28 cellular contexts compared by ENCODE assay signal in genomic region chr10:51124852-51125251, GRCh38. TPM values are rescaled to one million over a fixed set of nuclear protein-coding genes. Genes with fewer than 3 reads are reported as not detected.
"Had no signal": no experiment of that assay in that cellular context is flagged by ENCODE, and none has a peak within 500 bp of the region (broad histone marks: within the 10 kb centered on the region; RNA-seq: fewer than 3 reads in every experiment).

No MANE protein-coding gene starts in this region.

- H3K27ac ChIP-seq: breast epithelium, epithelial cell of prostate, left lung, lower lobe of right lung, parathyroid adenoma, psoas muscle, stomach, thyroid gland, upper lobe of left lung, vagina, WERI-Rb-1 had no signal

- H3K27ac Mint-ChIP-seq: activated CD4-positive, alpha-beta memory T cell treated with anti-CD3 and anti-CD28 coated beads, Interleukin-2, amount 10 ng/mL, durations not matched to agents 7 days and 5 days; activated CD4-positive, alpha-beta T cell treated with anti-CD3 and anti-CD28 coated beads, Interleukin-2, amount 10 ng/mL, durations not matched to agents 7 days and 5 days; activated naive CD4-positive, alpha-beta T cell treated with anti-CD3 and anti-CD28 coated beads, Interleukin-2, amount 50 U/mL, for 24 hours; activated T-cell treated with anti-CD3 and anti-CD28 coated beads, Interleukin-2, amount 50 U/mL, for 24 hours; activated T-helper 17 cell treated with anti-CD3 and anti-CD28 coated beads, Interleukin-2, amount 50 U/mL, for 72 hours; naive thymus-derived CD8-positive, alpha-beta T cell; stimulated activated naive B cell treated with anti-CD40 and anti-IgM and Interleukin-4, amounts not matched to agents 10 μg/mL and 1 μg/mL and 100 μg/mL, for 72 hours had no signal

- H3K9ac ChIP-seq: parathyroid adenoma had no signal

- DNase-seq: activated CD4-positive, alpha-beta memory T cell treated with anti-CD3 and anti-CD28 coated beads, Interleukin-2, amount 10 ng/mL, durations not matched to agents 7 days and 5 days; activated CD4-positive, alpha-beta T cell treated with anti-CD3 and anti-CD28 coated beads, Interleukin-2, amount 10 ng/mL, durations not matched to agents 7 days and 5 days; activated CD8-positive, alpha-beta memory T cell treated with anti-CD3 and anti-CD28 coated beads, Interleukin-2, amount 50 U/mL, for 48 hours; activated gamma-delta T cell treated with Interleukin-2 at 50 U/mL for 16 hours; activated T-cell treated with anti-CD3 and anti-CD28 coated beads, Interleukin-2, amount 50 U/mL, for 24 hours; central memory CD4-positive, alpha-beta T cell; kidney glomerular epithelial cell; left lung; lower lobe of right lung; mesenchymal stem cell; occipital lobe; psoas muscle; stimulated activated CD4-positive, alpha-beta T cell treated with anti-CD3 and anti-CD28 coated beads, Interleukin-15, amount 100 ng/mL, for 24 hours; stimulated activated CD4-positive, alpha-beta T cell treated with anti-CD3 and anti-CD28 coated beads, Interleukin-2, amount 100 ng/mL, for 24 hours; stimulated activated naive B cell treated with anti-CD40 and anti-IgM and Interleukin-4, amounts not matched to agents 10 μg/mL and 1 μg/mL and 100 μg/mL, for 72 hours; stomach; T1000; thyroid gland; upper lobe of left lung; WERI-Rb-1 had no signal

- H2AFZ ChIP-seq: parathyroid adenoma had no signal

- H3K36me3 Mint-ChIP-seq: activated naive CD4-positive, alpha-beta T cell treated with anti-CD3 and anti-CD28 coated beads, Interleukin-2, amount 50 U/mL, for 24 hours; naive thymus-derived CD8-positive, alpha-beta T cell; stimulated activated naive B cell treated with anti-CD40 and anti-IgM and Interleukin-4, amounts not matched to agents 10 μg/mL and 1 μg/mL and 100 μg/mL, for 72 hours had no signal

- H3K9me3 Mint-ChIP-seq: activated CD4-positive, alpha-beta memory T cell treated with anti-CD3 and anti-CD28 coated beads, Interleukin-2, amount 10 ng/mL, durations not matched to agents 7 days and 5 days; activated CD4-positive, alpha-beta T cell treated with anti-CD3 and anti-CD28 coated beads, Interleukin-2, amount 10 ng/mL, durations not matched to agents 7 days and 5 days; activated naive CD4-positive, alpha-beta T cell treated with anti-CD3 and anti-CD28 coated beads, Interleukin-2, amount 50 U/mL, for 24 hours; activated T-cell treated with anti-CD3 and anti-CD28 coated beads, Interleukin-2, amount 50 U/mL, for 24 hours; activated T-helper 17 cell treated with anti-CD3 and anti-CD28 coated beads, Interleukin-2, amount 50 U/mL, for 72 hours had no signal

- H3K36me3 ChIP-seq: breast epithelium, left lung, lower lobe of right lung, stomach, thyroid gland, upper lobe of left lung, vagina, WERI-Rb-1 had no signal

- H3K27me3 Mint-ChIP-seq: activated CD4-positive, alpha-beta memory T cell treated with anti-CD3 and anti-CD28 coated beads, Interleukin-2, amount 10 ng/mL, durations not matched to agents 7 days and 5 days; activated CD4-positive, alpha-beta T cell treated with anti-CD3 and anti-CD28 coated beads, Interleukin-2, amount 10 ng/mL, durations not matched to agents 7 days and 5 days; activated naive CD4-positive, alpha-beta T cell treated with anti-CD3 and anti-CD28 coated beads, Interleukin-2, amount 50 U/mL, for 24 hours; activated T-cell treated with anti-CD3 and anti-CD28 coated beads, Interleukin-2, amount 50 U/mL, for 24 hours; activated T-helper 17 cell treated with anti-CD3 and anti-CD28 coated beads, Interleukin-2, amount 50 U/mL, for 72 hours; stimulated activated naive B cell treated with anti-CD40 and anti-IgM and Interleukin-4, amounts not matched to agents 10 μg/mL and 1 μg/mL and 100 μg/mL, for 72 hours had no signal

- H3K4me1 ChIP-seq: breast epithelium, left lung, lower lobe of right lung, parathyroid adenoma, psoas muscle, upper lobe of left lung, vagina had no signal

- H3K9me3 ChIP-seq: breast epithelium, left lung, psoas muscle, stomach, thyroid gland, upper lobe of left lung, vagina had no signal

- H3K4me3 Mint-ChIP-seq: activated CD4-positive, alpha-beta memory T cell treated with anti-CD3 and anti-CD28 coated beads, Interleukin-2, amount 10 ng/mL, durations not matched to agents 7 days and 5 days; activated CD4-positive, alpha-beta T cell treated with anti-CD3 and anti-CD28 coated beads, Interleukin-2, amount 10 ng/mL, durations not matched to agents 7 days and 5 days; activated naive CD4-positive, alpha-beta T cell treated with anti-CD3 and anti-CD28 coated beads, Interleukin-2, amount 50 U/mL, for 24 hours; activated T-cell treated with anti-CD3 and anti-CD28 coated beads, Interleukin-2, amount 50 U/mL, for 24 hours; activated T-helper 17 cell treated with anti-CD3 and anti-CD28 coated beads, Interleukin-2, amount 50 U/mL, for 72 hours; naive thymus-derived CD8-positive, alpha-beta T cell; neural crest cell; stimulated activated naive B cell treated with anti-CD40 and anti-IgM and Interleukin-4, amounts not matched to agents 10 μg/mL and 1 μg/mL and 100 μg/mL, for 72 hours had no signal

- H3K27me3 ChIP-seq: breast epithelium, left lung, stomach, thyroid gland, upper lobe of left lung, vagina had no signal

- H3K4me1 Mint-ChIP-seq: activated CD4-positive, alpha-beta memory T cell treated with anti-CD3 and anti-CD28 coated beads, Interleukin-2, amount 10 ng/mL, durations not matched to agents 7 days and 5 days; activated CD4-positive, alpha-beta T cell treated with anti-CD3 and anti-CD28 coated beads, Interleukin-2, amount 10 ng/mL, durations not matched to agents 7 days and 5 days; activated naive CD4-positive, alpha-beta T cell treated with anti-CD3 and anti-CD28 coated beads, Interleukin-2, amount 50 U/mL, for 24 hours; activated T-helper 17 cell treated with anti-CD3 and anti-CD28 coated beads, Interleukin-2, amount 50 U/mL, for 72 hours; naive thymus-derived CD8-positive, alpha-beta T cell; neural crest cell; stimulated activated naive B cell treated with anti-CD40 and anti-IgM and Interleukin-4, amounts not matched to agents 10 μg/mL and 1 μg/mL and 100 μg/mL, for 72 hours had no signal

- H3K4me3 ChIP-seq: breast epithelium, left lung, lower lobe of right lung, psoas muscle, stomach, thyroid gland, upper lobe of left lung, vagina had no signal

RNA-seq across cellular contexts. Expression of gene PRKG1, which starts 50.6 kb away (rescaled TPM):
- total RNA-seq: activated CD4-positive, alpha-beta memory T cell treated with anti-CD3 and anti-CD28 coated beads, Interleukin-2, amount 10 ng/mL, durations not matched to agents 7 days and 5 days; activated CD4-positive, alpha-beta T cell treated with anti-CD3 and anti-CD28 coated beads, Interleukin-2, amount 10 ng/mL, durations not matched to agents 7 days and 5 days; naive thymus-derived CD8-positive, alpha-beta T cell had no signal
